10 cellular contexts compared by ENCODE assay signal in genomic region chr3:71694358-71694999, GRCh38. TPM values are rescaled to one million over a fixed set of nuclear protein-coding genes. Genes with fewer than 3 reads are reported as not detected.
DNase-seq lines count a peak whose midpoint lies in the region; ATAC-seq and TF ChIP-seq lines count a peak whose summit lies in the region.
"Had no signal": no experiment of that assay in that cellular context is flagged by ENCODE, and none has a peak within 500 bp of the region (broad histone marks: within the 10 kb centered on the region; RNA-seq: fewer than 3 reads in every experiment).

No MANE protein-coding gene starts in this region.

- CTCF ChIA-PET in AG04449 (lab: Yijun Ruan, JAX): interaction anchor here (1.7 to 3.6 kb wide), 4 partner anchors 10 to 35 kb away, joined by 7 to 29 read pairs (median 10); no protein-coding TSS in a partner anchor

- TF ChIP-seq CTCF in AG04449 (IDR thresholded peaks at IDR 0.05; ENCODE audit: insufficient read depth, low read length, missing control alignments) (no peak), RWPE2 (IDR thresholded peaks at IDR 0.05; ENCODE audit: poor library complexity, severe bottlenecking) (no peak), esophagus squamous epithelium (IDR thresholded peaks at IDR 0.05) (no peak), WERI-Rb-1 (IDR thresholded peaks at IDR 0.05; ENCODE audit: low read depth, low read length) (no peak)

- peak; percentile 77 for ATAC-seq in RWPE2 (ENCODE audit: low read depth)
- no peak for ATAC-seq in GM18909 (IDR thresholded peaks at IDR 0.05; ENCODE audit: poor library complexity, unreplicated experiment)

- intact Hi-C loops in esophagus squamous epithelium (cut with DNase I): no loop called here

- WGBS in esophagus squamous epithelium, 2 donors: 28 to 39% methylated on average over 4 of the region's 4 CpGs

- no peaks in the 10 kb centered on the region; the same call in 1 of the 2 replicates for H3K36me3 ChIP-seq in RWPE2 (ENCODE audit: low read depth)
- H3K36me3 ChIP-seq in esophagus squamous epithelium: peaks cover 0 to 11% (median 0%) of the 10 kb centered on the region in 3 donors
- no peaks in the 10 kb centered on the region for H3K36me3 ChIP-seq in WERI-Rb-1

- H3K27me3 ChIP-seq in RWPE2 (ENCODE audit: insufficient read depth, poor library complexity, severe bottlenecking): no peaks in the 10 kb centered on the region
- no peaks in the 10 kb centered on the region for H3K27me3 ChIP-seq in esophagus squamous epithelium
- no peaks in the 10 kb centered on the region for H3K27me3 ChIP-seq in WERI-Rb-1 (ENCODE audit: insufficient read depth, low read depth, severe bottlenecking)

- H3K9me3 ChIP-seq in RWPE2 (ENCODE audit: severe bottlenecking) (no peaks in the 10 kb centered on the region), esophagus squamous epithelium (no peaks in the 10 kb centered on the region), WERI-Rb-1 (ENCODE audit: severe bottlenecking) (no peaks in the 10 kb centered on the region)

- DNase-seq in AG04449 (ENCODE audit: low read depth, low spot score): peak; percentile 92
- DNase-seq in RWPE2 (ENCODE audit: low spot score): no peak
- DNase-seq in esophagus squamous epithelium (lab: John Stamatoyannopoulos, UW): no peak
- peak; percentile 72 for DNase-seq in non-pigmented ciliary epithelial cell (ENCODE audit: low read depth)
- no peak for DNase-seq in NCI-H1436 treated with DMSO at 0.1 percent for 48 hours (lab: John Stamatoyannopoulos, UW)
- DNase-seq in WERI-Rb-1: no peak
- no peak for DNase-seq in putamen (ENCODE audit: low spot score)
- DNase-seq: SW 1271 had no signal

- no peak for TF ChIP-seq POLR2A in esophagus squamous epithelium (IDR thresholded peaks at IDR 0.05)

- POLR2A ChIA-PET in AG04449 (lab: Yijun Ruan, JAX): interaction anchor here (0.5 kb wide), 1 partner anchor 122 kb away, joined by 3 read pairs; no protein-coding TSS in a partner anchor

- no peak overlapping the region for H3K4me3 ChIP-seq in AG04449 (ENCODE audit: low read depth, low read length)
- H3K4me3 ChIP-seq in RWPE2 (ENCODE audit: severe bottlenecking): no peak overlapping the region
- H3K4me3 ChIP-seq in esophagus squamous epithelium: no peak overlapping the region
- H3K4me3 ChIP-seq in WERI-Rb-1 (ENCODE audit: low read depth, low read length): no peak overlapping the region

- peak overlapping the region; percentile 78 for H3K27ac ChIP-seq in RWPE2 (ENCODE audit: poor library complexity, severe bottlenecking)
- H3K27ac ChIP-seq in esophagus squamous epithelium: peak overlapping the region; percentile 8 to 45 (median 19)
- no peak overlapping the region for H3K27ac ChIP-seq in WERI-Rb-1

- H3K4me1 ChIP-seq in RWPE2 (ENCODE audit: insufficient read depth, poor library complexity, severe bottlenecking): peaks cover 39% of the 10 kb centered on the region
- H3K4me1 ChIP-seq in esophagus squamous epithelium: peaks cover 6 to 38% (median 29%) of the 10 kb centered on the region in 3 donors

RNA-seq across cellular contexts. Expression of gene EIF4E3, which starts 30.7 kb away (rescaled TPM):
- 10 to 100 TPM in 2 of 4 donors, 1 to 10 TPM in 2; 7.4 to 16.2 (median 10.2) TPM for total RNA-seq in esophagus squamous epithelium

RNA-seq across cellular contexts. Expression of gene GPR27, which starts 59.2 kb away (rescaled TPM):
- total RNA-seq in esophagus squamous epithelium: 1 to 10 TPM; 2.1 to 3.6 (median 2.7) TPM
- total RNA-seq: pulmonary artery endothelial cell had no signal

Comparison
In these comparisons a context has a peak if more than half of its experiments do, and no peak if none do; other contexts are left out.
1. DNase-seq: peak in AG04449 (single experiment) and non-pigmented ciliary epithelial cell (single experiment); none in RWPE2 (single experiment), esophagus squamous epithelium (single experiment), NCI-H1436 treated with DMSO at 0.1 percent for 48 hours (single experiment), WERI-Rb-1 (single experiment) and putamen (single experiment).